ENCODE assay signal across 1 cellular context in genomic region chr17:18225121-18225561, GRCh38.
TF ChIP-seq lines count a peak whose summit lies in the region.

No MANE protein-coding gene starts in this region.

TF ChIP-seq in GM23338, 12 proteins besides CTCF, POLR2A, EP300 and RAD21 (continued from another document):
- TF ChIP-seq, protein P1, sequence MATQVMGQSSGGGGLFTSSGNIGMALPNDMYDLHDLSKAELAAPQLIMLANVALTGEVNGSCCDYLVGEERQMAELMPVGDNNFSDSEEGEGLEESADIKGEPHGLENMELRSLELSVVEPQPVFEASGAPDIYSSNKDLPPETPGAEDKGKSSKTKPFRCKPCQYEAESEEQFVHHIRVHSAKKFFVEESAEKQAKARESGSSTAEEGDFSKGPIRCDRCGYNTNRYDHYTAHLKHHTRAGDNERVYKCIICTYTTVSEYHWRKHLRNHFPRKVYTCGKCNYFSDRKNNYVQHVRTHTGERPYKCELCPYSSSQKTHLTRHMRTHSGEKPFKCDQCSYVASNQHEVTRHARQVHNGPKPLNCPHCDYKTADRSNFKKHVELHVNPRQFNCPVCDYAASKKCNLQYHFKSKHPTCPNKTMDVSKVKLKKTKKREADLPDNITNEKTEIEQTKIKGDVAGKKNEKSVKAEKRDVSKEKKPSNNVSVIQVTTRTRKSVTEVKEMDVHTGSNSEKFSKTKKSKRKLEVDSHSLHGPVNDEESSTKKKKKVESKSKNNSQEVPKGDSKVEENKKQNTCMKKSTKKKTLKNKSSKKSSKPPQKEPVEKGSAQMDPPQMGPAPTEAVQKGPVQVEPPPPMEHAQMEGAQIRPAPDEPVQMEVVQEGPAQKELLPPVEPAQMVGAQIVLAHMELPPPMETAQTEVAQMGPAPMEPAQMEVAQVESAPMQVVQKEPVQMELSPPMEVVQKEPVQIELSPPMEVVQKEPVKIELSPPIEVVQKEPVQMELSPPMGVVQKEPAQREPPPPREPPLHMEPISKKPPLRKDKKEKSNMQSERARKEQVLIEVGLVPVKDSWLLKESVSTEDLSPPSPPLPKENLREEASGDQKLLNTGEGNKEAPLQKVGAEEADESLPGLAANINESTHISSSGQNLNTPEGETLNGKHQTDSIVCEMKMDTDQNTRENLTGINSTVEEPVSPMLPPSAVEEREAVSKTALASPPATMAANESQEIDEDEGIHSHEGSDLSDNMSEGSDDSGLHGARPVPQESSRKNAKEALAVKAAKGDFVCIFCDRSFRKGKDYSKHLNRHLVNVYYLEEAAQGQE (IDR thresholded peaks at IDR 0.05; ENCODE audit: unreplicated experiment), result no peak
- no peak for TF ChIP-seq NANOG (IDR thresholded peaks at IDR 0.05; ENCODE audit: borderline replicate concordance)
- no peak for TF ChIP-seq ZNF114 (CRISPR knock-in tag; IDR thresholded peaks at IDR 0.05)
- no peak for TF ChIP-seq EZH2 (IDR thresholded peaks at IDR 0.05; ENCODE audit: low read depth, unreplicated experiment)
- TF ChIP-seq POLR2AphosphoS5 (IDR thresholded peaks at IDR 0.05; ENCODE audit: low read depth), result peak; percentile 8; the same call in 1 of the 2 replicates
- TF ChIP-seq ZNF331 (CRISPR knock-in tag; IDR thresholded peaks at IDR 0.05; ENCODE audit: low read depth), result no peak
- no peak for TF ChIP-seq CREB1 (CRISPR knock-in tag; IDR thresholded peaks at IDR 0.05; ENCODE audit: low read depth)
- no peak for TF ChIP-seq STAT1 (IDR thresholded peaks at IDR 0.05; ENCODE audit: unreplicated experiment)
- no peak for TF ChIP-seq EZH2phosphoT487 (IDR thresholded peaks at IDR 0.05; ENCODE audit: unreplicated experiment)
- TF ChIP-seq JUNB (IDR thresholded peaks at IDR 0.05; ENCODE audit: unreplicated experiment), result no peak
- TF ChIP-seq, protein P2, sequence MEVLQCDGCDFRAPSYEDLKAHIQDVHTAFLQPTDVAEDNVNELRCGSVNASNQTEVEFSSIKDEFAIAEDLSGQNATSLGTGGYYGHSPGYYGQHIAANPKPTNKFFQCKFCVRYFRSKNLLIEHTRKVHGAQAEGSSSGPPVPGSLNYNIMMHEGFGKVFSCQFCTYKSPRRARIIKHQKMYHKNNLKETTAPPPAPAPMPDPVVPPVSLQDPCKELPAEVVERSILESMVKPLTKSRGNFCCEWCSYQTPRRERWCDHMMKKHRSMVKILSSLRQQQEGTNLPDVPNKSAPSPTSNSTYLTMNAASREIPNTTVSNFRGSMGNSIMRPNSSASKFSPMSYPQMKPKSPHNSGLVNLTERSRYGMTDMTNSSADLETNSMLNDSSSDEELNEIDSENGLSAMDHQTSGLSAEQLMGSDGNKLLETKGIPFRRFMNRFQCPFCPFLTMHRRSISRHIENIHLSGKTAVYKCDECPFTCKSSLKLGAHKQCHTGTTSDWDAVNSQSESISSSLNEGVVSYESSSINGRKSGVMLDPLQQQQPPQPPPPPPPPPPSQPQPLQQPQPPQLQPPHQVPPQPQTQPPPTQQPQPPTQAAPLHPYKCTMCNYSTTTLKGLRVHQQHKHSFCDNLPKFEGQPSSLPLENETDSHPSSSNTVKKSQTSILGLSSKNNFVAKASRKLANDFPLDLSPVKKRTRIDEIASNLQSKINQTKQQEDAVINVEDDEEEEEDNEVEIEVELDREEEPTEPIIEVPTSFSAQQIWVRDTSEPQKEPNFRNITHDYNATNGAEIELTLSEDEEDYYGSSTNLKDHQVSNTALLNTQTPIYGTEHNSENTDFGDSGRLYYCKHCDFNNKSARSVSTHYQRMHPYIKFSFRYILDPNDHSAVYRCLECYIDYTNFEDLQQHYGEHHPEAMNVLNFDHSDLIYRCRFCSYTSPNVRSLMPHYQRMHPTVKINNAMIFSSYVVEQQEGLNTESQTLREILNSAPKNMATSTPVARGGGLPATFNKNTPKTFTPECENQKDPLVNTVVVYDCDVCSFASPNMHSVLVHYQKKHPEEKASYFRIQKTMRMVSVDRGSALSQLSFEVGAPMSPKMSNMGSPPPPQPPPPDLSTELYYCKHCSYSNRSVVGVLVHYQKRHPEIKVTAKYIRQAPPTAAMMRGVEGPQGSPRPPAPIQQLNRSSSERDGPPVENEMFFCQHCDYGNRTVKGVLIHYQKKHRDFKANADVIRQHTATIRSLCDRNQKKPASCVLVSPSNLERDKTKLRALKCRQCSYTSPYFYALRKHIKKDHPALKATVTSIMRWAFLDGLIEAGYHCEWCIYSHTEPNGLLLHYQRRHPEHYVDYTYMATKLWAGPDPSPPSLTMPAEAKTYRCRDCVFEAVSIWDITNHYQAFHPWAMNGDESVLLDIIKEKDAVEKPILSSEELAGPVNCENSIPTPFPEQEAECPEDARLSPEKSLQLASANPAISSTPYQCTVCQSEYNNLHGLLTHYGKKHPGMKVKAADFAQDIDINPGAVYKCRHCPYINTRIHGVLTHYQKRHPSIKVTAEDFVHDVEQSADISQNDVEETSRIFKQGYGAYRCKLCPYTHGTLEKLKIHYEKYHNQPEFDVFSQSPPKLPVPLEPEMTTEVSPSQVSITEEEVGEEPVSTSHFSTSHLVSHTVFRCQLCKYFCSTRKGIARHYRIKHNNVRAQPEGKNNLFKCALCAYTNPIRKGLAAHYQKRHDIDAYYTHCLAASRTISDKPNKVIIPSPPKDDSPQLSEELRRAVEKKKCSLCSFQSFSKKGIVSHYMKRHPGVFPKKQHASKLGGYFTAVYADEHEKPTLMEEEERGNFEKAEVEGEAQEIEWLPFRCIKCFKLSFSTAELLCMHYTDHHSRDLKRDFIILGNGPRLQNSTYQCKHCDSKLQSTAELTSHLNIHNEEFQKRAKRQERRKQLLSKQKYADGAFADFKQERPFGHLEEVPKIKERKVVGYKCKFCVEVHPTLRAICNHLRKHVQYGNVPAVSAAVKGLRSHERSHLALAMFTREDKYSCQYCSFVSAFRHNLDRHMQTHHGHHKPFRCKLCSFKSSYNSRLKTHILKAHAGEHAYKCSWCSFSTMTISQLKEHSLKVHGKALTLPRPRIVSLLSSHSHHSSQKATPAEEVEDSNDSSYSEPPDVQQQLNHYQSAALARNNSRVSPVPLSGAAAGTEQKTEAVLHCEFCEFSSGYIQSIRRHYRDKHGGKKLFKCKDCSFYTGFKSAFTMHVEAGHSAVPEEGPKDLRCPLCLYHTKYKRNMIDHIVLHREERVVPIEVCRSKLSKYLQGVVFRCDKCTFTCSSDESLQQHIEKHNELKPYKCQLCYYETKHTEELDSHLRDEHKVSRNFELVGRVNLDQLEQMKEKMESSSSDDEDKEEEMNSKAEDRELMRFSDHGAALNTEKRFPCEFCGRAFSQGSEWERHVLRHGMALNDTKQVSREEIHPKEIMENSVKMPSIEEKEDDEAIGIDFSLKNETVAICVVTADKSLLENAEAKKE (CRISPR knock-in tag; IDR thresholded peaks at IDR 0.05), result no peak
